1 cellular context compared by ENCODE assay signal in the genomic region with DNA sequence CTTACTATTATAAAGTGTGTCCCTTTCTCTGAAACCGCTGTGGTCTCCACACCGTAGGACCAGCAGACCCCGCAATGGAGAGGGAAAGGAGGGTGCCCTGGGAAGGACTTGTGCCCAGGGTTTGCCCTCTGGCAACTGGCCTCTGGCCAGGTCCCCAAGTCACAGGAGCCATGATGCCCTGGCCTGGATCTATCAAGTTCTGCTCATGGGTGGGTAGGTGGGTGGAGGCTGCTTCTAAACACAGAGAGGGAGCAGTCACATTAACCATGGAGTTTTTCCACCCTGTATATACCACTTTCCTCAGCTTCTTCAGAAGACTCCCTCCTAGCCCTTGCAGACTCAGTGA.
TF ChIP-seq lines count a peak whose summit lies in the region.

No MANE protein-coding gene starts in this region.

TF ChIP-seq in GM12878, 131 proteins besides CTCF, POLR2A, EP300 and RAD21:
- TF ChIP-seq ZNF384 (IDR thresholded peaks at IDR 0.05; ENCODE audit: borderline replicate concordance, low read depth, low read length) (no peak), SMARCA5 (IDR thresholded peaks at IDR 0.05) (peak; percentile 58; the same call in 1 of the 2 replicates)
- TF ChIP-seq, protein P1, sequence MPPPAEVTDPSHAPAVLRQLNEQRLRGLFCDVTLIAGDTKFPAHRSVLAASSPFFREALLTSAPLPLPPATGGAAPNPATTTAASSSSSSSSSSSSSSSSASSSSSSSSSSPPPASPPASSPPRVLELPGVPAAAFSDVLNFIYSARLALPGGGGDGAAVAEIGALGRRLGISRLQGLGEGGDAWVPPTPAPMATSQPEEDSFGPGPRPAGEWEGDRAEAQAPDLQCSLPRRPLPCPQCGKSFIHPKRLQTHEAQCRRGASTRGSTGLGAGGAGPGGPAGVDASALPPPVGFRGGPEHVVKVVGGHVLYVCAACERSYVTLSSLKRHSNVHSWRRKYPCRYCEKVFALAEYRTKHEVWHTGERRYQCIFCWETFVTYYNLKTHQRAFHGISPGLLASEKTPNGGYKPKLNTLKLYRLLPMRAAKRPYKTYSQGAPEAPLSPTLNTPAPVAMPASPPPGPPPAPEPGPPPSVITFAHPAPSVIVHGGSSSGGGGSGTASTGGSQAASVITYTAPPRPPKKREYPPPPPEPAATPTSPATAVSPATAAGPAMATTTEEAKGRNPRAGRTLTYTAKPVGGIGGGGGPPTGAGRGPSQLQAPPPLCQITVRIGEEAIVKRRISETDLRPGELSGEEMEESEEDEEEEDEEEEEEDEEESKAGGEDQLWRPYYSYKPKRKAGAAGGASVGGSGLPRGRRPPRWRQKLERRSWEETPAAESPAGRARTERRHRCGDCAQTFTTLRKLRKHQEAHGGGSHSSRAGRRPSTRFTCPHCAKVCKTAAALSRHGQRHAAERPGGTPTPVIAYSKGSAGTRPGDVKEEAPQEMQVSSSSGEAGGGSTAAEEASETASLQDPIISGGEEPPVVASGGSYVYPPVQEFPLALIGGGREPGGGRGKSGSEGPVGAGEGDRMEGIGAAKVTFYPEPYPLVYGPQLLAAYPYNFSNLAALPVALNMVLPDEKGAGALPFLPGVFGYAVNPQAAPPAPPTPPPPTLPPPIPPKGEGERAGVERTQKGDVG (CRISPR knock-in tag; IDR thresholded peaks at IDR 0.05), result no peak
